ENCODE assay signal across 7 cellular contexts in genomic region chr18:77062518-77063003, GRCh38.
DNase-seq lines count a peak whose midpoint lies in the region; ATAC-seq lines count a peak whose summit lies in the region.

No MANE protein-coding gene starts in this region.

- no peaks in the 10 kb centered on the region for H3K4me1 ChIP-seq in SJCRH30

- H3K27ac ChIP-seq in SJCRH30 = no peak overlapping the region

- DNase-seq in GM19238 (ENCODE audit: insufficient read length, low spot score) = peak; percentile 36
- peak; percentile 63 for DNase-seq in T-helper 2 cell treated with Interferon-gamma antibody and Interleukin-4, amounts not matched to agents 5 μg/mL and 100 μg/mL, for 36 hours (ENCODE audit: low spot score)
- DNase-seq in effector CD4-positive, alpha-beta T cell = peak; percentile 67
- no peak for DNase-seq in SJCRH30
- no peak for DNase-seq in ACHN

- H3K4me3 ChIP-seq in SJCRH30 = no peak overlapping the region

- peak; percentile 53 for ATAC-seq in HG03066 (IDR thresholded peaks at IDR 0.05; ENCODE audit: low read depth, unreplicated experiment)
- peak; percentile 84 for ATAC-seq in stimulated activated memory B cell treated with anti-CD40 and anti-IgM and Interleukin-4, amounts not matched to agents 10 μg/mL and 1 μg/mL and 100 μg/mL, for 72 hours

- peak overlapping the region; percentile 99 for H3K27ac Mint-ChIP-seq in T-helper 2 cell treated with Interferon-gamma antibody and Interleukin-4, amounts not matched to agents 5 μg/mL and 100 μg/mL, for 36 hours
- H3K27ac Mint-ChIP-seq in stimulated activated memory B cell treated with anti-CD40 and anti-IgM and Interleukin-4, amounts not matched to agents 10 μg/mL and 1 μg/mL and 100 μg/mL, for 72 hours = peak overlapping the region; percentile 99

- H3K4me1 Mint-ChIP-seq in T-helper 2 cell treated with Interferon-gamma antibody and Interleukin-4, amounts not matched to agents 5 μg/mL and 100 μg/mL, for 36 hours (ENCODE audit: low read depth) = peaks cover 75% of the 10 kb centered on the region
- H3K4me1 Mint-ChIP-seq in stimulated activated memory B cell treated with anti-CD40 and anti-IgM and Interleukin-4, amounts not matched to agents 10 μg/mL and 1 μg/mL and 100 μg/mL, for 72 hours = peaks cover 70% of the 10 kb centered on the region

- no peaks in the 10 kb centered on the region for H3K9me3 ChIP-seq in SJCRH30 (replicated peaks)

- H3K36me3 ChIP-seq in SJCRH30 = no peaks in the 10 kb centered on the region

- no peaks in the 10 kb centered on the region for H3K27me3 ChIP-seq in SJCRH30

- in situ Hi-C loops in ACHN (cut with HindIII; ENCODE audit: low pct_ligation_motif_present, low pct_unique_long_range_greater_than_20kb, low sequenced_read_pairs) = no loop called here

- H3K9me3 Mint-ChIP-seq in T-helper 2 cell treated with Interferon-gamma antibody and Interleukin-4, amounts not matched to agents 5 μg/mL and 100 μg/mL, for 36 hours = no peaks in the 10 kb centered on the region
- peaks cover 3% of the 10 kb centered on the region for H3K9me3 Mint-ChIP-seq in stimulated activated memory B cell treated with anti-CD40 and anti-IgM and Interleukin-4, amounts not matched to agents 10 μg/mL and 1 μg/mL and 100 μg/mL, for 72 hours

- H3K27me3 Mint-ChIP-seq in T-helper 2 cell treated with Interferon-gamma antibody and Interleukin-4, amounts not matched to agents 5 μg/mL and 100 μg/mL, for 36 hours (ENCODE audit: low read depth) = no peaks in the 10 kb centered on the region
- H3K27me3 Mint-ChIP-seq in stimulated activated memory B cell treated with anti-CD40 and anti-IgM and Interleukin-4, amounts not matched to agents 10 μg/mL and 1 μg/mL and 100 μg/mL, for 72 hours = no peaks in the 10 kb centered on the region

- peaks cover 75% of the 10 kb centered on the region for H3K36me3 Mint-ChIP-seq in T-helper 2 cell treated with Interferon-gamma antibody and Interleukin-4, amounts not matched to agents 5 μg/mL and 100 μg/mL, for 36 hours (ENCODE audit: low read depth)
- H3K36me3 Mint-ChIP-seq in stimulated activated memory B cell treated with anti-CD40 and anti-IgM and Interleukin-4, amounts not matched to agents 10 μg/mL and 1 μg/mL and 100 μg/mL, for 72 hours = peaks cover 51% of the 10 kb centered on the region

- H3K4me3 Mint-ChIP-seq in T-helper 2 cell treated with Interferon-gamma antibody and Interleukin-4, amounts not matched to agents 5 μg/mL and 100 μg/mL, for 36 hours = peak overlapping the region; percentile 93
- H3K4me3 Mint-ChIP-seq in stimulated activated memory B cell treated with anti-CD40 and anti-IgM and Interleukin-4, amounts not matched to agents 10 μg/mL and 1 μg/mL and 100 μg/mL, for 72 hours = peak overlapping the region; percentile 70

Comparison
In these comparisons a context has a peak if more than half of its experiments do, and no peak if none do; other contexts are left out.
1. DNase-seq: peak in GM19238 (single experiment), T-helper 2 cell treated with Interferon-gamma antibody and Interleukin-4, amounts not matched to agents 5 μg/mL and 100 μg/mL, for 36 hours (single experiment) and effector CD4-positive, alpha-beta T cell (single experiment); none in SJCRH30 (0 of 2) and ACHN (single experiment).